ENCODE assay signal across 23 cellular contexts in genomic region chr14:96423012-96423411, GRCh38.
DNase-seq lines count a peak whose midpoint lies in the region; ATAC-seq lines count a peak whose summit lies in the region.
"Had no signal": no experiment of that assay in that cellular context is flagged by ENCODE, and none has a peak within 500 bp of the region (broad histone marks: within the 10 kb centered on the region; RNA-seq: fewer than 3 reads in every experiment).

No MANE protein-coding gene starts in this region.

- H3K4me1 Mint-ChIP-seq in stimulated activated naive CD8-positive, alpha-beta T cell treated with anti-CD3 and anti-CD28 coated beads, Interleukin-15, Interleukin-2, amounts not matched to agents 100 ng/mL and 50 ng/mL, for 24 hours (ENCODE audit: low read depth): peaks cover 6% of the 10 kb centered on the region

- no peaks in the 10 kb centered on the region for H3K9me3 Mint-ChIP-seq in stimulated activated naive CD8-positive, alpha-beta T cell treated with anti-CD3 and anti-CD28 coated beads, Interleukin-15, Interleukin-2, amounts not matched to agents 100 ng/mL and 50 ng/mL, for 24 hours
- H3K9me3 Mint-ChIP-seq: activated CD4-positive, alpha-beta memory T cell treated with anti-CD3 and anti-CD28 coated beads, Interleukin-2, amount 10 ng/mL, durations not matched to agents 7 days and 5 days; GM23338; nephron had no signal

- intact Hi-C loops in posterior cingulate gyrus (cut with DNase I): loop anchor here (5.0 kb wide), 1 partner anchor 141 kb away; no protein-coding TSS in a partner anchor

- H3K27me3 Mint-ChIP-seq in stimulated activated naive CD8-positive, alpha-beta T cell treated with anti-CD3 and anti-CD28 coated beads, Interleukin-15, Interleukin-2, amounts not matched to agents 100 ng/mL and 50 ng/mL, for 24 hours: peaks cover 9% of the 10 kb centered on the region
- H3K27me3 Mint-ChIP-seq: activated CD4-positive, alpha-beta memory T cell treated with anti-CD3 and anti-CD28 coated beads, Interleukin-2, amount 10 ng/mL, durations not matched to agents 7 days and 5 days had no signal

- peak overlapping the region; percentile 52 for H3K27ac ChIP-seq in angular gyrus (ENCODE audit: low read depth, low read length)
- H3K27ac ChIP-seq: C4-2B, gastroesophageal sphincter, left ventricle myocardium inferior, pancreas, suprapubic skin had no signal

- no peak for DNase-seq in stimulated activated naive CD8-positive, alpha-beta T cell treated with anti-CD3 and anti-CD28 coated beads, Interleukin-15, Interleukin-2, amounts not matched to agents 100 U/mL and 50 U/mL, for 24 hours
- peak; percentile 40 for DNase-seq in left kidney (ENCODE audit: low read depth, low spot score)
- no peak for DNase-seq in activated gamma-delta T cell (lab: John Stamatoyannopoulos, UW)
- DNase-seq in GF-D8 (lab: John Stamatoyannopoulos, UW): no peak
- DNase-seq in posterior cingulate gyrus: no peak
- DNase-seq: activated CD4-positive, alpha-beta memory T cell treated with anti-CD3 and anti-CD28 coated beads, Interleukin-2, amount 10 ng/mL, durations not matched to agents 7 days and 5 days; cortex of kidney; left ventricle myocardium inferior; NCI-H1436; NCI-H446; NCI-H774; stimulated activated CD4-positive, alpha-beta T cell treated with anti-CD3 and anti-CD28 coated beads, Interleukin-2, amount 100 ng/mL, for 48 hours; T-helper 1 cell had no signal

- H3K4me3 Mint-ChIP-seq in stimulated activated naive CD8-positive, alpha-beta T cell treated with anti-CD3 and anti-CD28 coated beads, Interleukin-15, Interleukin-2, amounts not matched to agents 100 ng/mL and 50 ng/mL, for 24 hours: peak overlapping the region; percentile 48
- H3K4me3 Mint-ChIP-seq: GM23338, mesothelial cell of epicardium, nephron had no signal

- H3K36me3 Mint-ChIP-seq in stimulated activated naive CD8-positive, alpha-beta T cell treated with anti-CD3 and anti-CD28 coated beads, Interleukin-15, Interleukin-2, amounts not matched to agents 100 ng/mL and 50 ng/mL, for 24 hours (ENCODE audit: low read depth): no peaks in the 10 kb centered on the region
- H3K36me3 Mint-ChIP-seq: mesothelial cell of epicardium had no signal

- H3K27ac Mint-ChIP-seq in stimulated activated naive CD8-positive, alpha-beta T cell treated with anti-CD3 and anti-CD28 coated beads, Interleukin-15, Interleukin-2, amounts not matched to agents 100 ng/mL and 50 ng/mL, for 24 hours: no peak overlapping the region
- H3K27ac Mint-ChIP-seq: activated CD4-positive, alpha-beta memory T cell treated with anti-CD3 and anti-CD28 coated beads, Interleukin-2, amount 10 ng/mL, durations not matched to agents 7 days and 5 days; GM23338; mesothelial cell of epicardium; nephron had no signal

- no peak for ATAC-seq in stimulated activated naive CD8-positive, alpha-beta T cell treated with anti-CD3 and anti-CD28 coated beads, Interleukin-15, Interleukin-2, amounts not matched to agents 100 U/mL and 50 U/mL, for 24 hours
- ATAC-seq: activated CD4-positive, CD25-positive, alpha-beta regulatory T cell treated with anti-CD3 and anti-CD28 coated beads, Interleukin-2, amount 50 U/mL, for 24 hours; gastroesophageal sphincter had no signal
